In genomic region chr4:148980782-148981181, GRCh38 we compare ENCODE assay signal across 31 cellular contexts.
DNase-seq lines count a peak whose midpoint lies in the region; ATAC-seq, FAIRE-seq and TF ChIP-seq lines count a peak whose summit lies in the region.
"Had no signal": no experiment of that assay in that cellular context is flagged by ENCODE, and none has a peak within 500 bp of the region (broad histone marks: within the 10 kb centered on the region; RNA-seq: fewer than 3 reads in every experiment).

No MANE protein-coding gene starts in this region.

- H3K27me3 Mint-ChIP-seq in neural progenitor cell (ENCODE audit: insufficient read depth, low read depth) (no peaks in the 10 kb centered on the region), Caco-2 (ENCODE audit: insufficient read depth, unreplicated experiment) (peaks cover 2% of the 10 kb centered on the region), GM23338 (ENCODE audit: insufficient read depth, low read depth, poor library complexity) (no peaks in the 10 kb centered on the region)
- H3K27me3 Mint-ChIP-seq: activated CD4-positive, alpha-beta memory T cell treated with anti-CD3 and anti-CD28 coated beads, Interleukin-2, amount 10 ng/mL, durations not matched to agents 7 days and 5 days; CD4-positive, CD25-positive, alpha-beta regulatory T cell; IgD-negative memory B cell had no signal

- no peaks in the 10 kb centered on the region for H4K20me1 ChIP-seq in neural progenitor cell (ENCODE audit: low read depth)
- no peaks in the 10 kb centered on the region for H4K20me1 ChIP-seq in GM23338 (replicated peaks; ENCODE audit: insufficient read depth)

- H3K9me3 ChIP-seq in heart left ventricle (no peaks in the 10 kb centered on the region), neural progenitor cell (ENCODE audit: low read depth) (no peaks in the 10 kb centered on the region), Caco-2 (no peaks in the 10 kb centered on the region), spleen (peaks cover 0 to 19% (median 3%) of the 10 kb centered on the region in 8 donors)
- H3K9me3 ChIP-seq: psoas muscle, thoracic aorta, uterus had no signal

- peak in 3 of 4 donors; percentile 28 to 61 (median 45) for ATAC-seq in heart left ventricle
- ATAC-seq in GM23338, result no peak
- ATAC-seq: natural killer cell, psoas muscle had no signal

- peak overlapping the region in 1 of 12 donors; percentile 33 for H3K27ac ChIP-seq in heart left ventricle
- no peak overlapping the region for H3K27ac ChIP-seq in neural progenitor cell
- no peak overlapping the region for H3K27ac ChIP-seq in GM23338 (ENCODE audit: low read depth)
- H3K27ac ChIP-seq in spleen, result no peak overlapping the region
- H3K27ac ChIP-seq: psoas muscle, uterus had no signal

- DNase-seq in heart left ventricle (peak in 1 of 5 donors; percentile 7), cardiac septum (ENCODE audit: low spot score) (no peak), frontal cortex (ENCODE audit: low spot score in 2 of 2) (peak; percentile 1 to 3), neural progenitor cell (ENCODE audit: low spot score) (no peak), Caco-2 (no peak), GM23338 (ENCODE audit: low spot score) (no peak), spleen (no peak)
- no peak for DNase-seq in stimulated activated naive CD4-positive, alpha-beta T cell treated with Interleukin-2 at 50 U/mL for 16 hours (lab: John Stamatoyannopoulos, UW)
- DNase-seq: activated CD4-positive, alpha-beta memory T cell treated with anti-CD3 and anti-CD28 coated beads, Interleukin-2, amount 10 ng/mL, durations not matched to agents 7 days and 5 days; activated CD4-positive, alpha-beta T cell treated with anti-CD3 and anti-CD28 coated beads for 1 hour; activated CD8-positive, alpha-beta memory T cell treated with anti-CD3 and anti-CD28 coated beads, Interleukin-2, amount 50 U/mL, for 4 hours; activated naive CD4-positive, alpha-beta T cell treated with Interleukin-2 at 50 U/mL for 16 hours; CD4-positive, CD25-positive, alpha-beta regulatory T cell; DND-41; islet precursor cell; natural killer cell; NCI-H1048; NCI-H1694; NCI-H2171 treated with DMSO at 0.1 percent for 48 hours; NCI-H510A treated with DMSO at 0.1 percent for 48 hours; occipital lobe; psoas muscle; SIG-M5; stimulated activated naive CD4-positive, alpha-beta T cell; uterus had no signal

- H3K27me3 ChIP-seq in heart left ventricle (no peaks in the 10 kb centered on the region), neural progenitor cell (no peaks in the 10 kb centered on the region), Caco-2 (replicated peaks; ENCODE audit: control insufficient read depth, insufficient read depth, low read length) (no peaks in the 10 kb centered on the region), GM23338 (ENCODE audit: insufficient read depth) (no peaks in the 10 kb centered on the region), spleen (replicated peaks in 1 of 7) (no peaks in the 10 kb centered on the region)
- H3K27me3 ChIP-seq: uterus had no signal

- H3K4me3 Mint-ChIP-seq in neural progenitor cell (no peak overlapping the region), Caco-2 (ENCODE audit: unreplicated experiment) (no peak overlapping the region), GM23338 (no peak overlapping the region)
- H3K4me3 Mint-ChIP-seq: activated CD4-positive, alpha-beta memory T cell treated with anti-CD3 and anti-CD28 coated beads, Interleukin-2, amount 10 ng/mL, durations not matched to agents 7 days and 5 days; CD4-positive, CD25-positive, alpha-beta regulatory T cell; natural killer cell; T-helper 2 cell treated with Interferon-gamma antibody and Interleukin-4, amounts not matched to agents 5 μg/mL and 100 μg/mL, for 36 hours had no signal

- CTCF ChIA-PET in Caco-2 (lab: Charles Lee), result no interaction called here

- H3K27ac Mint-ChIP-seq in neural progenitor cell (peak overlapping the region; percentile 9), Caco-2 (ENCODE audit: unreplicated experiment) (no peak overlapping the region), GM23338 (no peak overlapping the region)
- H3K27ac Mint-ChIP-seq: activated CD4-positive, alpha-beta memory T cell treated with anti-CD3 and anti-CD28 coated beads, Interleukin-2, amount 10 ng/mL, durations not matched to agents 7 days and 5 days; CD4-positive, CD25-positive, alpha-beta regulatory T cell; IgD-negative memory B cell; natural killer cell; T-helper 2 cell treated with Interferon-gamma antibody and Interleukin-4, amounts not matched to agents 5 μg/mL and 100 μg/mL, for 36 hours had no signal

- no peaks in the 10 kb centered on the region for H3K36me3 ChIP-seq in heart left ventricle
- H3K36me3 ChIP-seq in neural progenitor cell, result no peaks in the 10 kb centered on the region
- H3K36me3 ChIP-seq in Caco-2 (ENCODE audit: control insufficient read depth, insufficient read depth, low read length), result no peaks in the 10 kb centered on the region
- no peaks in the 10 kb centered on the region for H3K36me3 ChIP-seq in GM23338 (ENCODE audit: insufficient read depth)
- no peaks in the 10 kb centered on the region for H3K36me3 ChIP-seq in spleen
- H3K36me3 ChIP-seq: thoracic aorta, uterus had no signal

- H3K36me3 Mint-ChIP-seq in neural progenitor cell (no peaks in the 10 kb centered on the region), Caco-2 (ENCODE audit: insufficient read depth, unreplicated experiment) (no peaks in the 10 kb centered on the region), GM23338 (ENCODE audit: low read depth) (no peaks in the 10 kb centered on the region)
- H3K36me3 Mint-ChIP-seq: CD4-positive, CD25-positive, alpha-beta regulatory T cell; IgD-negative memory B cell; natural killer cell had no signal

- H3K4me2 ChIP-seq in neural progenitor cell (no peak overlapping the region), GM23338 (no peak overlapping the region)

- H3K9ac ChIP-seq in neural progenitor cell, result no peak overlapping the region

- no TSS peak for BruUV-seq in Caco-2 (replicated peaks; lab: Mats Ljungman, UMichigan)

- H3K4me1 ChIP-seq in heart left ventricle (peaks cover 0 to 9% (median 0%) of the 10 kb centered on the region in 12 donors), neural progenitor cell (no peaks in the 10 kb centered on the region), Caco-2 (no peaks in the 10 kb centered on the region), GM23338 (ENCODE audit: insufficient read depth) (no peaks in the 10 kb centered on the region), spleen (peaks cover 0 to 4% (median 0%) of the 10 kb centered on the region in 6 donors)
- H3K4me1 ChIP-seq: psoas muscle, uterus had no signal

- POLR2A ChIA-PET in Caco-2 (lab: Charles Lee), result no interaction called here

- H3K4me1 Mint-ChIP-seq in neural progenitor cell (no peaks in the 10 kb centered on the region), Caco-2 (ENCODE audit: low read depth, unreplicated experiment) (no peaks in the 10 kb centered on the region), GM23338 (no peaks in the 10 kb centered on the region)
- H3K4me1 Mint-ChIP-seq: activated CD4-positive, alpha-beta memory T cell treated with anti-CD3 and anti-CD28 coated beads, Interleukin-2, amount 10 ng/mL, durations not matched to agents 7 days and 5 days; CD4-positive, CD25-positive, alpha-beta regulatory T cell; natural killer cell had no signal

- no peak for FAIRE-seq in frontal cortex (lab: Jason Lieb, UNC)
- FAIRE-seq: A204.1, colon, D721Med had no signal

- TF ChIP-seq POLR2A in heart left ventricle (IDR thresholded peaks at IDR 0.05) (no peak), spleen (IDR thresholded peaks at IDR 0.05) (no peak)

- intact Hi-C loops in heart left ventricle (cut with DNase I), result no loop called here
- intact Hi-C loops in cardiac septum (cut with DNase I), result no loop called here
- intact Hi-C loops in Caco-2 (cut with micrococcal nuclease; ENCODE audit: unreplicated experiment), result no loop called here
- intact Hi-C loops in spleen (cut with DNase I; ENCODE audit: low total_unique reads), result no loop called here

- H3K79me2 ChIP-seq in neural progenitor cell (ENCODE audit: low read depth) (no peaks in the 10 kb centered on the region), GM23338 (replicated peaks; ENCODE audit: insufficient read depth) (no peaks in the 10 kb centered on the region)

- TF ChIP-seq CTCF in heart left ventricle (IDR thresholded peaks at IDR 0.05) (peak in 1 of 12 donors; percentile 10), neural progenitor cell (IDR thresholded peaks at IDR 0.05) (no peak), Caco-2 (IDR thresholded peaks at IDR 0.05; ENCODE audit: insufficient read depth in 1 of 2, low read depth in 1 of 2, low read length in 1 of 2, severe bottlenecking in 1 of 2, unreplicated experiment in 1 of 2) (no peak), GM23338 (conservative IDR thresholded peaks at IDR 0.05; ENCODE audit: low read depth in 2 of 2) (no peak), spleen (IDR thresholded peaks at IDR 0.05 in 8 of 11, conservative IDR thresholded peaks at IDR 0.05 in 3 of 11) (no peak)

- H3K9me3 Mint-ChIP-seq in neural progenitor cell (no peaks in the 10 kb centered on the region), Caco-2 (ENCODE audit: unreplicated experiment) (no peaks in the 10 kb centered on the region), GM23338 (no peaks in the 10 kb centered on the region)
- H3K9me3 Mint-ChIP-seq: activated CD4-positive, alpha-beta memory T cell treated with anti-CD3 and anti-CD28 coated beads, Interleukin-2, amount 10 ng/mL, durations not matched to agents 7 days and 5 days had no signal

- peaks cover 10% of the 10 kb centered on the region; the same call in 1 of the 2 replicates for H3K9me2 ChIP-seq in GM23338 (ENCODE audit: insufficient read depth)

- no peaks in the 10 kb centered on the region for H3F3A ChIP-seq in neural progenitor cell (ENCODE audit: low read depth)
- H3F3A ChIP-seq in GM23338 (replicated peaks; ENCODE audit: low read depth), result no peaks in the 10 kb centered on the region

- H3K4me3 ChIP-seq in heart left ventricle (no peak overlapping the region), neural progenitor cell (no peak overlapping the region), Caco-2 (ENCODE audit: low read depth, low read length) (no peak overlapping the region), GM23338 (no peak overlapping the region), spleen (no peak overlapping the region)
- H3K4me3 ChIP-seq: psoas muscle, thoracic aorta, uterus had no signal

- H2AFZ ChIP-seq in neural progenitor cell (replicated peaks) (no peak overlapping the region), GM23338 (no peak overlapping the region)

TF ChIP-seq in GM23338, 12 proteins besides CTCF, POLR2A, EP300 and RAD21 (continues in another document):
- TF ChIP-seq ZNF114 (CRISPR knock-in tag; IDR thresholded peaks at IDR 0.05) (no peak), NANOG (IDR thresholded peaks at IDR 0.05; ENCODE audit: borderline replicate concordance) (no peak), STAT1 (IDR thresholded peaks at IDR 0.05; ENCODE audit: unreplicated experiment) (no peak), EZH2phosphoT487 (IDR thresholded peaks at IDR 0.05; ENCODE audit: unreplicated experiment) (no peak), CREB1 (CRISPR knock-in tag; IDR thresholded peaks at IDR 0.05; ENCODE audit: low read depth) (no peak)

Comparison
In these comparisons a context has a peak if more than half of its experiments do, and no peak if none do; other contexts are left out.
1. DNase-seq: peak in frontal cortex (2 of 2); none in cardiac septum (single experiment), neural progenitor cell (single experiment), stimulated activated naive CD4-positive, alpha-beta T cell treated with Interleukin-2 at 50 U/mL for 16 hours (single experiment), Caco-2 (0 of 2), GM23338 (single experiment) and spleen (single experiment).